ENCODE assay signal across 8 cellular contexts in the genomic region with DNA sequence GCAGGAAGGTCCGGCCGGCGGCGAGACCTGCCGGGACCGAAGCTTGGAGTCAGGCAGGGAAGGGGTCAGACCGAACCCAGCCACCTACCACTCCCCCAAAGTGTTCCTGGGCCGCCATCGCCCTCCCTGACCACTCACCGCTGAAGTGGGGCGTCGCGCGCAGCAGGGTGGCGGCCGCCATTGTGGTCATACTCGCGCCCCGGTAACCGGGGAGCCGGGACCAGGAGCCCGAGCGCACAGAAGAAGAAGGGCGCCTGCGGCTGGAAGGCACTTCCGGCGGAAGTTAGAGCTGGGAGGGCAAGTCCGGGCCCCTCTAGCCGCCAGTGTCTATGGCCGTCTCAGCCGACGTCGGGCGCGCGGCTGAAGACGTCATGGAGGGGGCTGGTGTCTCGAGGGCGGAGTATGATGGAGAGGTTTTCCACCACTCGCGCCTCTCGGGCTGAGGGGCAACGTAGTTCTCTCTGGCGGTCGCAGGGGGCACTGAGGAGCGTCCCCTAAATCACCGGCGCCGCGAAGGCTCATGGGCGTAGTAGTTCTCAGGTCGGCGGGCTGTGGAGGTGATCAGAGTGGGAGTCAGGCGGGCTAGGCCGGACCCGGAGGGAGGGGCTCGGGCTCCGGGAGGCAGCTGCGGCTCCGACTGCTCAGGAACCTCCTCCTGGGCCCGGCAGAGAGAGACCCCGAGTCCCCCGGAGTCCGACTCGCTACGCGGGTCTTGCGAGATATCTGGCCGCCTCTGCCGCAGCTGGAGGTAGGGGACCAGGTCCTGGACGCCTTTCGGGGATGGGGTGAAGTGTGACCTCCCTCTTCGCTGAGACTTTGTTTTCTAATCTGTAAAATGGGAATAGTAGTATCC. TPM values are rescaled to one million over a fixed set of nuclear protein-coding genes. Genes with fewer than 3 reads are reported as not detected.
DNase-seq lines count a peak whose midpoint lies in the region; ATAC-seq, FAIRE-seq and TF ChIP-seq lines count a peak whose summit lies in the region.

Gene TUFM (minus strand): TSS at position 269 of the 853 bp plus-strand sequence. CDS start 79 bp downstream, at position 190.

- in situ Hi-C loops in ACHN (cut with HindIII; ENCODE audit: low pct_ligation_motif_present, low pct_unique_long_range_greater_than_20kb, low sequenced_read_pairs): no loop called here

- H3K4me3 ChIP-seq in WERI-Rb-1 (ENCODE audit: low read depth, low read length): peak within 1 kb of the TSS; percentile 94
- H3K4me3 ChIP-seq in bronchial epithelial cell (ENCODE audit: low read depth, low read length): peak within 1 kb of the TSS; percentile 99
- peak within 1 kb of the TSS; percentile 79 for H3K4me3 ChIP-seq in smooth muscle cell

- ATAC-seq in GM18868 (IDR thresholded peaks at IDR 0.05; ENCODE audit: unreplicated experiment): peak; percentile 91
- peak; percentile 85 for ATAC-seq in HG03135 (IDR thresholded peaks at IDR 0.05; ENCODE audit: unreplicated experiment)

- peaks cover 33% of the 10 kb centered on the region for H3K79me2 ChIP-seq in smooth muscle cell (ENCODE audit: low read depth)

- peaks cover 7% of the 10 kb centered on the region for H3K4me1 ChIP-seq in smooth muscle cell (ENCODE audit: low read depth)

- H2AFZ ChIP-seq in smooth muscle cell (ENCODE audit: low read depth): peak within 1 kb of the TSS; percentile 82

- peak within 1 kb of the TSS; percentile 93 for H3K4me2 ChIP-seq in smooth muscle cell

- H3K27ac ChIP-seq in WERI-Rb-1: peak within 1 kb of the TSS; percentile 81
- H3K27ac ChIP-seq in smooth muscle cell (ENCODE audit: low read depth): peak within 1 kb of the TSS; percentile 55

- peak; percentile 99 for DNase-seq in ACHN
- DNase-seq in NCI-H2196 treated with DMSO at 0.1 percent for 48 hours (lab: John Stamatoyannopoulos, UW; ENCODE audit: unreplicated experiment): peak; percentile 98
- peak; percentile 98 for DNase-seq in WERI-Rb-1
- DNase-seq in bronchial epithelial cell (ENCODE audit: low read depth): peak; percentile 90
- peak; percentile 94 for DNase-seq in iPS-NIHi11 (ENCODE audit: low spot score)
- DNase-seq in smooth muscle cell (lab: John Stamatoyannopoulos, UW; ENCODE audit: unreplicated experiment): peak; percentile 85

- H4K20me1 ChIP-seq in smooth muscle cell (ENCODE audit: low read depth): no peaks in the 10 kb centered on the region

- H3F3A ChIP-seq in smooth muscle cell (ENCODE audit: low read depth): peaks cover 1% of the 10 kb centered on the region

- H3K9me3 ChIP-seq in WERI-Rb-1 (ENCODE audit: severe bottlenecking) (no peaks in the 10 kb centered on the region), smooth muscle cell (replicated peaks; ENCODE audit: low read depth) (no peaks in the 10 kb centered on the region)

- peaks cover 38% of the 10 kb centered on the region for H3K36me3 ChIP-seq in WERI-Rb-1
- peaks cover 23% of the 10 kb centered on the region for H3K36me3 ChIP-seq in bronchial epithelial cell (ENCODE audit: control insufficient read depth, insufficient read depth, low read length)
- H3K36me3 ChIP-seq in smooth muscle cell (ENCODE audit: low read depth): no peaks in the 10 kb centered on the region

- FAIRE-seq in bronchial epithelial cell (lab: Jason Lieb, UNC): no peak

- peak within 1 kb of the TSS; percentile 89 for H3K9ac ChIP-seq in smooth muscle cell (ENCODE audit: low read depth)

- TF ChIP-seq CTCF in WERI-Rb-1 (IDR thresholded peaks at IDR 0.05; ENCODE audit: low read depth, low read length) (peak; percentile 74), bronchial epithelial cell (IDR thresholded peaks at IDR 0.05; ENCODE audit: insufficient read depth, low read length, severe bottlenecking) (peak; percentile 64), smooth muscle cell (IDR thresholded peaks at IDR 0.05; ENCODE audit: borderline replicate concordance, insufficient read depth, poor library complexity, severe bottlenecking) (peak; percentile 33)

- WGBS in smooth muscle cell (ENCODE audit: low lambda C conversion rate): 4% methylated on average over 71 of the region's 73 CpGs

- H3K27me3 ChIP-seq in WERI-Rb-1 (ENCODE audit: insufficient read depth, low read depth, severe bottlenecking) (no peaks in the 10 kb centered on the region), bronchial epithelial cell (ENCODE audit: control insufficient read depth, insufficient read depth, low read length) (no peaks in the 10 kb centered on the region), smooth muscle cell (ENCODE audit: low read depth) (no peaks in the 10 kb centered on the region)

RNA-seq across cellular contexts. Expression of gene TUFM, which starts in this region (rescaled TPM):
- 146 and 176 TPM in 2 replicates for total RNA-seq in bronchial epithelial cell
- 67.2 and 76.1 TPM in 2 replicates for total RNA-seq in smooth muscle cell
- 191 and 200 TPM in 2 replicates for polyA plus RNA-seq in smooth muscle cell

Comparison
In these comparisons a context has a peak if more than half of its experiments do, and no peak if none do; other contexts are left out.
1. Peak in every context shown above with its lines: DNase-seq, ATAC-seq, H3K4me3 ChIP-seq and H3K27ac ChIP-seq.